18 cellular contexts compared by ENCODE assay signal in the genomic region with DNA sequence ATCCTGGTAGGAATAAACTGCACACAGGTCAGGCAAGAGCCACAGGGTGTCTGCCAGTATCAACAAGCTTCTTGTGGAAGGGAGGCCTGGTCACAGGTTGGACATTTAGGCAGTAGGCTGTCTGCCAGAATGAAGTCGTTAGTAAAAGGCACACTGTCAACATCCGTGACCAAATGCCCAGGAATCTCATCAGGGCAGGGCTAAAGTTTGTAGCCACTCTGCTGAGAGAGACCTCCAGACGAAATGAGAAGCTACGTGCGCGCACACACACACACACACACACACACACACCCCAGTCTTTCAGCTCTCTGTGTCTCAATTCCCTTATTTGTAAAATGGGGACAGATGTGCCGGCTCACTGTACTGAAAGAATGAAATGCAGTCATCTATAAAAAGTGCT.
DNase-seq lines count a peak whose midpoint lies in the region; ATAC-seq, FAIRE-seq and TF ChIP-seq lines count a peak whose summit lies in the region.
"Had no signal": no experiment of that assay in that cellular context is flagged by ENCODE, and none has a peak within 500 bp of the region (broad histone marks: within the 10 kb centered on the region; RNA-seq: fewer than 3 reads in every experiment).

No MANE protein-coding gene starts in this region.

- CTCF ChIA-PET in H1 (lab: Charles Lee; ENCODE audit: partially characterized antibody) = interaction anchor here (0.7 kb wide), 1 partner anchor 8 kb away, joined by 3 read pairs; no protein-coding TSS in a partner anchor

- no peaks in the 10 kb centered on the region for H3K4me1 Mint-ChIP-seq in natural killer cell

- WGBS in H1 (ENCODE audit: extremely low coverage in 1 of 2, insufficient coverage in 1 of 2, insufficient read length in 1 of 2, insufficient replicate concordance in 2 of 2, low coverage in 1 of 2, low lambda C conversion rate in 2 of 2, missing lambda C conversion rate in 1 of 2), 2 experiments = 92% methylated on average over 7 of the region's 7 CpGs; no CpG with 5 or more reads in 1 of the 2 experiments
- WGBS in neuronal stem cell (ENCODE audit: extremely low coverage in 2 of 2, insufficient read length in 2 of 2, insufficient replicate concordance in 1 of 2), 2 donors = no CpG with 5 or more reads among the region's 7 CpGs

- H4K91ac ChIP-seq in H1 (replicated peaks; ENCODE audit: insufficient read length, low read length) (no peak overlapping the region), neuronal stem cell (ENCODE audit: low read depth, low read length, poor library complexity) (no peak overlapping the region)

- H3K9ac ChIP-seq in OCI-LY1 (ENCODE audit: low read length) (no peak overlapping the region), H1 (replicated peaks in 1 of 4; ENCODE audit: extremely low read depth in 1 of 4, low read depth in 3 of 4, low read length in 3 of 4) (no peak overlapping the region), neuronal stem cell (ENCODE audit: low read depth, low read length, poor library complexity) (no peak overlapping the region)

- TF ChIP-seq RAD21 in H1 (IDR thresholded peaks at IDR 0.05 in 1 of 2, conservative IDR thresholded peaks at IDR 0.05 in 1 of 2; ENCODE audit: low read depth in 2 of 2, low read length in 2 of 2) = no peak

- H2BK12ac ChIP-seq in H1 (ENCODE audit: low read depth, low read length) = no peak overlapping the region
- H2BK12ac ChIP-seq in neuronal stem cell (ENCODE audit: low read length) = no peak overlapping the region

- H3K36me3 ChIP-seq in OCI-LY1 (ENCODE audit: insufficient read depth, low read length) (no peaks in the 10 kb centered on the region), H1 (ENCODE audit: control insufficient read depth in 2 of 4, insufficient read depth in 4 of 4, low read length in 3 of 4) (no peaks in the 10 kb centered on the region), neuronal stem cell (replicated peaks in 1 of 2; ENCODE audit: control insufficient read depth in 2 of 2, insufficient read depth in 2 of 2, low read length in 2 of 2) (no peaks in the 10 kb centered on the region)

- TF ChIP-seq EP300 in H1 (IDR thresholded peaks at IDR 0.05; ENCODE audit: borderline replicate concordance in 1 of 2, low read depth in 2 of 2, low read length in 2 of 2) = no peak

- H3K9me3 ChIP-seq in OCI-LY1 (ENCODE audit: low read length) (no peaks in the 10 kb centered on the region), H1 (ENCODE audit: insufficient read depth in 2 of 2, low read depth in 1 of 2, low read length in 1 of 2) (no peaks in the 10 kb centered on the region), neuronal stem cell (replicated peaks in 1 of 2; ENCODE audit: control insufficient read depth in 2 of 2, insufficient read depth in 1 of 2, low read depth in 1 of 2, low read length in 2 of 2) (no peaks in the 10 kb centered on the region)
- H3K9me3 ChIP-seq: A549 had no signal

- H3K79me1 ChIP-seq in H1 (ENCODE audit: low read depth, low read length) (no peaks in the 10 kb centered on the region), neuronal stem cell (ENCODE audit: low read depth, low read length) (no peaks in the 10 kb centered on the region)

- DNase-seq in EH (ENCODE audit: low read depth) = peak; percentile 80
- no peak for DNase-seq in H1 (ENCODE audit: low read depth in 1 of 2, low spot score in 2 of 2)
- DNase-seq in neuronal stem cell (ENCODE audit: low spot score) = no peak
- DNase-seq in OCI-M1 (lab: John Stamatoyannopoulos, UW) = no peak
- no peak for DNase-seq in NCI-H1105 treated with DMSO at 0.1 percent for 48 hours (lab: John Stamatoyannopoulos, UW)
- no peak for DNase-seq in natural killer cell
- DNase-seq: CD8-positive, alpha-beta T cell; EL; HCEC 1CT; Karpas-422; MV-4-11; NCI-H446; NCI-H748 treated with DMSO at 0.1 percent for 48 hours; SW 1271 had no signal

- H2AK5ac ChIP-seq in H1 (ENCODE audit: low read depth, low read length) (no peak overlapping the region), neuronal stem cell (ENCODE audit: low read depth, low read length) (no peak overlapping the region)

- H3K4me3 ChIP-seq in OCI-LY1 (ENCODE audit: low read depth, low read length, poor library complexity, severe bottlenecking) (no peak overlapping the region), H1 (ENCODE audit: extremely low read depth in 1 of 4, insufficient read depth in 2 of 4, low read depth in 3 of 4, low read length in 4 of 4) (no peak overlapping the region), neuronal stem cell (ENCODE audit: low read length in 2 of 2) (no peak overlapping the region)
- H3K4me3 ChIP-seq: A549 had no signal

- H3K4me1 ChIP-seq in OCI-LY1 (ENCODE audit: insufficient read depth, low read length, severe bottlenecking) = peaks cover 17% of the 10 kb centered on the region
- no peaks in the 10 kb centered on the region for H3K4me1 ChIP-seq in H1 (replicated peaks in 1 of 4; ENCODE audit: control insufficient read depth in 3 of 4, insufficient read depth in 4 of 4, low read length in 3 of 4)
- no peaks in the 10 kb centered on the region for H3K4me1 ChIP-seq in neuronal stem cell (ENCODE audit: control insufficient read depth in 2 of 2, insufficient read depth in 1 of 2, low read depth in 1 of 2, low read length in 2 of 2)
- H3K4me1 ChIP-seq: A549 had no signal

- H3K4me3 Mint-ChIP-seq in natural killer cell = no peak overlapping the region
- H3K4me3 Mint-ChIP-seq: CD8-positive, alpha-beta T cell had no signal

- H3K56ac ChIP-seq in H1 (replicated peaks; ENCODE audit: insufficient read length, low read depth, low read length) = no peak overlapping the region

- no peak for TF ChIP-seq POLR2A in H1 (IDR thresholded peaks at IDR 0.05; ENCODE audit: control extremely low read depth in 1 of 2, low read depth in 2 of 2, low read length in 2 of 2)

- intact Hi-C loops in natural killer cell (cut with micrococcal nuclease) = no loop called here

- no peak overlapping the region for H3K4me2 ChIP-seq in OCI-LY1 (ENCODE audit: low read length)
- H3K4me2 ChIP-seq in H1 (ENCODE audit: insufficient read depth in 1 of 2, low read depth in 2 of 2, low read length in 2 of 2) = no peak overlapping the region
- H3K4me2 ChIP-seq in neuronal stem cell (ENCODE audit: insufficient read depth, low read length, poor library complexity, severe bottlenecking) = no peak overlapping the region
- H3K4me2 ChIP-seq: A549 had no signal

- H3K36me3 Mint-ChIP-seq in natural killer cell = peaks cover 9% of the 10 kb centered on the region
- H3K36me3 Mint-ChIP-seq: CD8-positive, alpha-beta T cell had no signal

- no peak for TF ChIP-seq CTCF in OCI-LY1 (IDR thresholded peaks at IDR 0.05; ENCODE audit: low read length)
- no peak for TF ChIP-seq CTCF in H1 (IDR thresholded peaks at IDR 0.05; ENCODE audit: control extremely low read depth in 1 of 3, insufficient read depth in 1 of 3, low read depth in 1 of 3, low read length in 3 of 3)
- no peak for TF ChIP-seq CTCF in natural killer cell (IDR thresholded peaks at IDR 0.05)

- H4K5ac ChIP-seq in H1 (ENCODE audit: insufficient read length, low read depth, low read length) = no peak overlapping the region

- H3K27ac Mint-ChIP-seq in natural killer cell = no peak overlapping the region
- H3K27ac Mint-ChIP-seq: CD8-positive, alpha-beta T cell had no signal

- H3K18ac ChIP-seq in H1 (ENCODE audit: extremely low read depth, low read length) (no peak overlapping the region), neuronal stem cell (ENCODE audit: low read length) (peak overlapping the region; percentile 57)

- POLR2A ChIA-PET in H1 (lab: Charles Lee; ENCODE audit: partially characterized antibody) = no interaction called here

- FAIRE-seq in H1 (lab: Jason Lieb, UNC) = no peak
- FAIRE-seq: A549 had no signal

- no peaks in the 10 kb centered on the region for H3K27me3 ChIP-seq in OCI-LY1 (ENCODE audit: insufficient read depth, low read length)
- H3K27me3 ChIP-seq in H1 (replicated peaks in 1 of 4; ENCODE audit: control insufficient read depth in 3 of 4, extremely low read depth in 1 of 4, insufficient read depth in 3 of 4, low read length in 3 of 4) = no peaks in the 10 kb centered on the region
- no peaks in the 10 kb centered on the region for H3K27me3 ChIP-seq in neuronal stem cell (ENCODE audit: control insufficient read depth in 3 of 3, insufficient read depth in 3 of 3, low read depth in 1 of 3, low read length in 3 of 3)

- H3K14ac ChIP-seq in H1 (ENCODE audit: insufficient read length) (no peak overlapping the region), neuronal stem cell (ENCODE audit: low read length) (no peak overlapping the region)

- no peaks in the 10 kb centered on the region for H4K20me1 ChIP-seq in OCI-LY1 (ENCODE audit: insufficient read depth, low read length)
- no peaks in the 10 kb centered on the region for H4K20me1 ChIP-seq in H1 (replicated peaks in 1 of 2; ENCODE audit: control insufficient read depth in 1 of 2, insufficient read depth in 2 of 2, low read length in 2 of 2)

- no peak overlapping the region for H3K23ac ChIP-seq in H1 (ENCODE audit: insufficient read length)
- peak overlapping the region; percentile 65 for H3K23ac ChIP-seq in neuronal stem cell (ENCODE audit: low read depth, low read length, poor library complexity)

- H3K27me3 Mint-ChIP-seq in natural killer cell (ENCODE audit: low read depth in 2 of 2) = no peaks in the 10 kb centered on the region

- H3K27ac ChIP-seq in OCI-LY1 (ENCODE audit: low read depth, low read length, poor library complexity, severe bottlenecking) (no peak overlapping the region), H1 (ENCODE audit: low read depth, low read length) (no peak overlapping the region), neuronal stem cell (replicated peaks; ENCODE audit: low read length) (no peak overlapping the region)
- H3K27ac ChIP-seq: A549 had no signal

- H3K9me3 Mint-ChIP-seq in natural killer cell = peaks cover 2 to 11% of the 10 kb centered on the region in 2 donors
- H3K9me3 Mint-ChIP-seq: CD8-positive, alpha-beta T cell had no signal

- H2AFZ ChIP-seq in OCI-LY1 (ENCODE audit: low read length) = 0 out of 2 replicates have a peak overlapping the region, but pooled peaks have one; percentile 16
- peak overlapping the region; percentile 58 for H2AFZ ChIP-seq in H1 (ENCODE audit: low read length)
- H2AFZ ChIP-seq in neuronal stem cell (ENCODE audit: low read length) = no peak overlapping the region

- no peak overlapping the region for H2BK5ac ChIP-seq in H1 (ENCODE audit: low read depth, low read length)
- H2BK5ac ChIP-seq in neuronal stem cell (ENCODE audit: low read length) = no peak overlapping the region

- no peaks in the 10 kb centered on the region for H3F3A ChIP-seq in OCI-LY1 (ENCODE audit: insufficient read depth, low read length)

- H4K8ac ChIP-seq in H1 (ENCODE audit: extremely low read depth, insufficient read depth, low read length) (no peak overlapping the region), neuronal stem cell (ENCODE audit: low read depth, low read length) (no peak overlapping the region)

- H2BK15ac ChIP-seq in H1 (ENCODE audit: low read length) = no peak overlapping the region
- no peak overlapping the region for H2BK15ac ChIP-seq in neuronal stem cell (ENCODE audit: low read length)

- H2BK120ac ChIP-seq in H1 (replicated peaks; ENCODE audit: low read depth, low read length) = no peak overlapping the region
- no peak overlapping the region for H2BK120ac ChIP-seq in neuronal stem cell (ENCODE audit: low read depth, low read length)

- H3K4ac ChIP-seq in H1 (replicated peaks; ENCODE audit: insufficient read length, low read depth, low read length) (no peak overlapping the region), neuronal stem cell (ENCODE audit: low read length) (no peak overlapping the region)

- H2BK20ac ChIP-seq in H1 (ENCODE audit: low read length) = no peak overlapping the region

- no peaks in the 10 kb centered on the region for H3K23me2 ChIP-seq in H1 (ENCODE audit: low read depth, low read length)

- no peaks in the 10 kb centered on the region for H3K79me2 ChIP-seq in OCI-LY1 (ENCODE audit: insufficient read depth, low read length)
- H3K79me2 ChIP-seq in H1 (ENCODE audit: control insufficient read depth in 1 of 2, insufficient read depth in 2 of 2, low read length in 2 of 2) = no peaks in the 10 kb centered on the region

- no peaks in the 10 kb centered on the region for H3K9me2 ChIP-seq in OCI-LY1 (ENCODE audit: low read depth, low read length)

- no peak for ATAC-seq in GM18868 (IDR thresholded peaks at IDR 0.05; ENCODE audit: unreplicated experiment)
- ATAC-seq in natural killer cell = no peak
- ATAC-seq: A549; CD8-positive, alpha-beta T cell; Panc1 had no signal
